23 cellular contexts compared by ENCODE assay signal in genomic region chr3:146701246-146701645, GRCh38.
"Had no signal": no experiment of that assay in that cellular context is flagged by ENCODE, and none has a peak within 500 bp of the region (broad histone marks: within the 10 kb centered on the region; RNA-seq: fewer than 3 reads in every experiment).

No MANE protein-coding gene starts in this region.

- H3K27me3 Mint-ChIP-seq: effector memory CD8-positive, alpha-beta T cell; type B pancreatic cell had no signal

- H3K4me1 Mint-ChIP-seq: immature natural killer cell; natural killer cell; stimulated activated effector memory CD8-positive, alpha-beta T cell treated with anti-CD3 and anti-CD28 coated beads, Interleukin-12 subunit alpha, Interleukin-12 subunit beta, amount 100 ng/mL, for 72 hours had no signal

- H3K4me2 ChIP-seq: hepatocyte had no signal

- DNase-seq: cerebellar nuclear complex; cortex of kidney; effector memory CD8-positive, alpha-beta T cell; heart left ventricle; immature natural killer cell; islet precursor cell; kidney glomerular epithelial cell; left colon; left ventricle myocardium superior; lower lobe of right lung; natural killer cell; occipital lobe; pancreas; stimulated activated CD4-positive, alpha-beta T cell treated with anti-CD3 and anti-CD28 coated beads, Interleukin-2, amount 100 ng/mL, for 24 hours; stimulated activated CD4-positive, alpha-beta T cell treated with anti-CD3 and anti-CD28 coated beads, Interleukin-4, amount 100 ng/mL, for 24 hours; stimulated activated naive CD4-positive, alpha-beta T cell treated with Interleukin-2 at 50 U/mL for 16 hours; stomach; tibial artery had no signal

- H3K4me3 Mint-ChIP-seq: effector memory CD8-positive, alpha-beta T cell; immature natural killer cell; natural killer cell; stimulated activated effector memory CD8-positive, alpha-beta T cell treated with anti-CD3 and anti-CD28 coated beads, Interleukin-12 subunit alpha, Interleukin-12 subunit beta, amount 100 ng/mL, for 72 hours; type B pancreatic cell had no signal

- H3K4me1 ChIP-seq: gastroesophageal sphincter, heart left ventricle, lower lobe of right lung, pancreas, stomach, tibial artery had no signal

- H3K4me3 ChIP-seq: gastroesophageal sphincter, heart left ventricle, hepatocyte, lower lobe of right lung, pancreas, stomach, tibial artery had no signal

- ATAC-seq: effector memory CD8-positive, alpha-beta T cell; gastroesophageal sphincter; heart left ventricle; left colon; left ventricle myocardium superior; lower lobe of right lung; natural killer cell; pancreas; sciatic nerve; stimulated activated effector memory CD8-positive, alpha-beta T cell treated with anti-CD3 and anti-CD28 coated beads, Interleukin-12 subunit alpha, Interleukin-12 subunit beta, amount 100 ng/mL, for 72 hours had no signal

- H3K79me2 ChIP-seq: hepatocyte had no signal

- H3K36me3 ChIP-seq: gastroesophageal sphincter, heart left ventricle, lower lobe of right lung, pancreas, stomach, tibial artery had no signal

- H3K27ac Mint-ChIP-seq: effector memory CD8-positive, alpha-beta T cell; immature natural killer cell; natural killer cell; stimulated activated effector memory CD8-positive, alpha-beta T cell treated with anti-CD3 and anti-CD28 coated beads, Interleukin-12 subunit alpha, Interleukin-12 subunit beta, amount 100 ng/mL, for 72 hours; type B pancreatic cell had no signal

- H3K36me3 Mint-ChIP-seq: immature natural killer cell; natural killer cell; stimulated activated effector memory CD8-positive, alpha-beta T cell treated with anti-CD3 and anti-CD28 coated beads, Interleukin-12 subunit alpha, Interleukin-12 subunit beta, amount 100 ng/mL, for 72 hours; type B pancreatic cell had no signal

- H3K9me3 ChIP-seq: gastroesophageal sphincter, heart left ventricle, lower lobe of right lung, pancreas, stomach, tibial artery had no signal

- H3K27me3 ChIP-seq: gastroesophageal sphincter, heart left ventricle, hepatocyte, pancreas, stomach, tibial artery had no signal

- H2AFZ ChIP-seq: hepatocyte had no signal

- H3K9me3 Mint-ChIP-seq: type B pancreatic cell had no signal

- H3K27ac ChIP-seq: gastroesophageal sphincter, heart left ventricle, hepatocyte, lower lobe of right lung, pancreas, stomach, tibial artery had no signal
